Comparison of ENCODE assay signal across 10 cellular contexts in genomic region chrX:56766554-56767412, GRCh38. TPM values are rescaled to one million over a fixed set of nuclear protein-coding genes. Genes with fewer than 3 reads are reported as not detected.
A peak's percentile ranks its signal among the peaks of the same experiment; 100 is the strongest.
DNase-seq lines count a peak whose midpoint lies in the region; ATAC-seq lines count a peak whose summit lies in the region.
"Had no signal": no experiment of that assay in that cellular context is flagged by ENCODE, and none has a peak within 500 bp of the region (broad histone marks: within the 10 kb centered on the region; RNA-seq: fewer than 3 reads in every experiment).

No MANE protein-coding gene starts in this region.

- H3K4me3 Mint-ChIP-seq in stimulated activated naive CD8-positive, alpha-beta T cell treated with anti-CD3 and anti-CD28 coated beads, Interleukin-15, Interleukin-2, amounts not matched to agents 100 ng/mL and 50 ng/mL, for 24 hours: no peak overlapping the region
- H3K4me3 Mint-ChIP-seq in memory B cell: peak overlapping the region; percentile 63

- no peaks in the 10 kb centered on the region for H3K36me3 ChIP-seq in SJCRH30

- ATAC-seq in stimulated activated naive CD8-positive, alpha-beta T cell treated with anti-CD3 and anti-CD28 coated beads, Interleukin-15, Interleukin-2, amounts not matched to agents 100 U/mL and 50 U/mL, for 24 hours: no peak
- ATAC-seq in memory B cell (ENCODE audit: low read depth): no peak
- ATAC-seq in GM19467 (IDR thresholded peaks at IDR 0.05; ENCODE audit: unreplicated experiment): no peak
- ATAC-seq: K562 had no signal

- no peaks in the 10 kb centered on the region for H3K9me3 ChIP-seq in SJCRH30 (replicated peaks)

- no peaks in the 10 kb centered on the region for H3K27me3 Mint-ChIP-seq in stimulated activated naive CD8-positive, alpha-beta T cell treated with anti-CD3 and anti-CD28 coated beads, Interleukin-15, Interleukin-2, amounts not matched to agents 100 ng/mL and 50 ng/mL, for 24 hours
- no peaks in the 10 kb centered on the region for H3K27me3 Mint-ChIP-seq in memory B cell

- peaks cover 13% of the 10 kb centered on the region for H3K36me3 Mint-ChIP-seq in stimulated activated naive CD8-positive, alpha-beta T cell treated with anti-CD3 and anti-CD28 coated beads, Interleukin-15, Interleukin-2, amounts not matched to agents 100 ng/mL and 50 ng/mL, for 24 hours (ENCODE audit: low read depth)
- H3K36me3 Mint-ChIP-seq in memory B cell: no peaks in the 10 kb centered on the region

- no peaks in the 10 kb centered on the region for H3K9me3 Mint-ChIP-seq in stimulated activated naive CD8-positive, alpha-beta T cell treated with anti-CD3 and anti-CD28 coated beads, Interleukin-15, Interleukin-2, amounts not matched to agents 100 ng/mL and 50 ng/mL, for 24 hours
- no peaks in the 10 kb centered on the region for H3K9me3 Mint-ChIP-seq in memory B cell

- no peak overlapping the region for H3K4me3 ChIP-seq in SJCRH30
- H3K4me3 ChIP-seq: K562 had no signal

- no peak for DNase-seq in stimulated activated naive CD8-positive, alpha-beta T cell treated with anti-CD3 and anti-CD28 coated beads, Interleukin-15, Interleukin-2, amounts not matched to agents 100 U/mL and 50 U/mL, for 24 hours
- DNase-seq in amniotic epithelial cell (ENCODE audit: low read depth) (peak; percentile 73), memory B cell (ENCODE audit: low spot score in 2 of 2) (no peak), SJCRH30 (no peak), H4 (ENCODE audit: low spot score) (no peak), SW480 (ENCODE audit: low spot score) (no peak)
- DNase-seq: OCI-M1 had no signal

- H3K27me3 ChIP-seq in SJCRH30: no peaks in the 10 kb centered on the region

- H3K4me1 ChIP-seq in SJCRH30: no peaks in the 10 kb centered on the region

- no peak overlapping the region for H3K27ac ChIP-seq in SJCRH30

- peak overlapping the region; percentile 91 for H3K27ac Mint-ChIP-seq in stimulated activated naive CD8-positive, alpha-beta T cell treated with anti-CD3 and anti-CD28 coated beads, Interleukin-15, Interleukin-2, amounts not matched to agents 100 ng/mL and 50 ng/mL, for 24 hours
- peak overlapping the region; percentile 74 for H3K27ac Mint-ChIP-seq in memory B cell

- peaks cover 45% of the 10 kb centered on the region for H3K4me1 Mint-ChIP-seq in stimulated activated naive CD8-positive, alpha-beta T cell treated with anti-CD3 and anti-CD28 coated beads, Interleukin-15, Interleukin-2, amounts not matched to agents 100 ng/mL and 50 ng/mL, for 24 hours (ENCODE audit: low read depth)
- peaks cover 35% of the 10 kb centered on the region for H3K4me1 Mint-ChIP-seq in memory B cell

RNA-seq across cellular contexts. Expression of gene NBDY, which starts 37.7 kb away (rescaled TPM):
- 14.6 and 16.2 TPM in 2 replicates for total RNA-seq in SJCRH30 (2014; rRNA removed; shearing (Covaris generic))
- total RNA-seq in H4 (2014; rRNA removed; shearing (Covaris generic)): 11.7 and 19.0 TPM in 2 replicates
